ENCODE assay signal across 28 cellular contexts in the genomic region with DNA sequence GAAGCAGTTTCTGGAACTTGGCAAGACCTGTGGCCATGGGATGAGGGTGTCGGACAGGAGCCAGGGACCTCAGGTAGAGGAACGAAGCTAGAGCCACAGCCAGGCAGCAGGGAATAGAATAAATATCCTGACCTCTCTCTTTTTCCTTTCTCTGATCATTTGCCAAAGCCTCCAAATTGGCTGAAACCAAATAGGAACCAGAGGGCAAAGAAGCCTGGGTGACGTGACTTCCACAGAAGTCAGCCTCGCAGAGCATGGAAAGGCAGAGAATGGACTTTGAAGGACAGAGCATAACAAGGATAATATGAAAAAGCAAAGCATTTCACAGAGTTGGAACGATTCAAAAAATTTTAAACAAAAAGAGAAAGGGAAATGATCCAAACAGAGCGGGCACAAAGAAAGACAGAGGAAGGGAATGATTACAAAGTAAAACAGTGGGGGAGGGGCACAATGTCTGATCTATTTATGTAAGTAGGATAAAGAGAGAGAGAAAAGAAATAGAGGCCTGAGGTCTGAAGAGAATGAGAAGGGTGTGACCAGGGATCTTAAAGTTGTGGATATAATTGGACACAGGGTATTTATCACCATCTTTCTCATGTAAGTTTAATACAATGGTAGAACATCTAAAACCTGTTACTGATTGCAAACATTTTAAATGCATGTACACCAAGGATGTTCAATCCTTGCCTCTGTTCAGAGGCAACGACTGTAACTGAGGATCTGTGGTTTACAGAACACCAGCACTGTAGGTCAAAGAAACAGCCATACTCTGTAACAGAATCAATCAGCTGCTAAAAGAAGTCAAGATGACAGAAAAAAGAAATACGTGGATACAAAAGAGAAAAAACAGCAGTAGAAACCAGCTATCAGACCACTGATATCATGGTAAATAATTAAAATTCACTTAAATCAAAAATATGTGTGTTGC. TPM values are rescaled to one million over a fixed set of nuclear protein-coding genes. Genes with fewer than 3 reads are reported as not detected.
DNase-seq lines count a peak whose midpoint lies in the region; ATAC-seq, FAIRE-seq and TF ChIP-seq lines count a peak whose summit lies in the region.
"Had no signal": no experiment of that assay in that cellular context is flagged by ENCODE, and none has a peak within 500 bp of the region (broad histone marks: within the 10 kb centered on the region; RNA-seq: fewer than 3 reads in every experiment).

No MANE protein-coding gene starts in this region.

- no peaks in the 10 kb centered on the region for H3K9me3 Mint-ChIP-seq in activated naive CD4-positive, alpha-beta T cell treated with anti-CD3 and anti-CD28 coated beads, Interleukin-2, amount 50 U/mL, for 24 hours
- no peaks in the 10 kb centered on the region for H3K9me3 Mint-ChIP-seq in activated naive CD4-positive, alpha-beta T cell treated with anti-CD3 and anti-CD28 coated beads for 36 hours
- no peaks in the 10 kb centered on the region for H3K9me3 Mint-ChIP-seq in astrocyte (ENCODE audit: unreplicated experiment)
- H3K9me3 Mint-ChIP-seq in stimulated activated naive CD8-positive, alpha-beta T cell treated with anti-CD3 and anti-CD28 coated beads, Interleukin-15, amount 100 ng/mL, for 72 hours, result no peaks in the 10 kb centered on the region
- H3K9me3 Mint-ChIP-seq: activated naive CD8-positive, alpha-beta T cell treated with anti-CD3 and anti-CD28 coated beads, Interleukin-2, amount 50 U/mL, for 24 hours; CD4-positive, alpha-beta T cell; IgD-negative memory B cell; T-helper 2 cell treated with Interferon-gamma antibody and Interleukin-4, amounts not matched to agents 5 μg/mL and 100 μg/mL, for 36 hours had no signal

- H4K20me1 ChIP-seq in astrocyte (ENCODE audit: insufficient read depth, low read length), result no peaks in the 10 kb centered on the region

- H3K79me2 ChIP-seq in astrocyte (ENCODE audit: insufficient read depth, low read length), result peaks cover 28% of the 10 kb centered on the region

- FAIRE-seq in astrocyte (lab: Jason Lieb, UNC) (no peak), kidney (lab: Jason Lieb, UNC) (no peak)
- FAIRE-seq: D721Med had no signal

- H3K27me3 ChIP-seq in astrocyte (ENCODE audit: insufficient read depth, low read length) (no peaks in the 10 kb centered on the region), skeletal muscle satellite cell (ENCODE audit: control insufficient read depth, insufficient read depth, low read length) (no peaks in the 10 kb centered on the region)
- H3K27me3 ChIP-seq: stomach, tibial artery had no signal

- TF ChIP-seq CTCF in astrocyte (IDR thresholded peaks at IDR 0.05; ENCODE audit: insufficient read depth, low read depth, low read length), result no peak
- TF ChIP-seq CTCF in kidney (IDR thresholded peaks at IDR 0.05; ENCODE audit: borderline replicate concordance, extremely low read depth, insufficient read depth), result no peak

- peak overlapping the region; percentile 79 for H3K27ac Mint-ChIP-seq in activated naive CD4-positive, alpha-beta T cell treated with anti-CD3 and anti-CD28 coated beads, Interleukin-2, amount 50 U/mL, for 24 hours
- H3K27ac Mint-ChIP-seq in activated naive CD4-positive, alpha-beta T cell treated with anti-CD3 and anti-CD28 coated beads for 36 hours, result no peak overlapping the region
- H3K27ac Mint-ChIP-seq in astrocyte (ENCODE audit: unreplicated experiment), result no peak overlapping the region
- no peak overlapping the region for H3K27ac Mint-ChIP-seq in stimulated activated naive CD8-positive, alpha-beta T cell treated with anti-CD3 and anti-CD28 coated beads, Interleukin-15, amount 100 ng/mL, for 72 hours
- H3K27ac Mint-ChIP-seq: activated CD4-positive, alpha-beta T cell treated with anti-CD3 and anti-CD28 coated beads for 36 hours; activated naive CD8-positive, alpha-beta T cell treated with anti-CD3 and anti-CD28 coated beads, Interleukin-2, amount 50 U/mL, for 24 hours; CD4-positive, alpha-beta T cell; IgD-negative memory B cell; T-helper 2 cell treated with Interferon-gamma antibody and Interleukin-4, amounts not matched to agents 5 μg/mL and 100 μg/mL, for 36 hours had no signal

- H3K9ac ChIP-seq in astrocyte (ENCODE audit: low read length) (peak overlapping the region; percentile 30), kidney (ENCODE audit: low read length in 2 of 2) (no peak overlapping the region), skeletal muscle satellite cell (ENCODE audit: low read depth, low read length) (peak overlapping the region; percentile 46)

- H2AFZ ChIP-seq in astrocyte (ENCODE audit: low read depth, low read length), result no peak overlapping the region

- H3K9me3 ChIP-seq in astrocyte (ENCODE audit: insufficient read depth, low read depth, low read length) (no peaks in the 10 kb centered on the region), kidney (ENCODE audit: control insufficient read depth in 1 of 2, low read length in 2 of 2) (no peaks in the 10 kb centered on the region), skeletal muscle satellite cell (replicated peaks; ENCODE audit: low read length) (no peaks in the 10 kb centered on the region)
- H3K9me3 ChIP-seq: psoas muscle, stomach, tibial artery had no signal

- peaks cover 23% of the 10 kb centered on the region for H3K4me1 ChIP-seq in astrocyte (ENCODE audit: insufficient read depth, low read length)
- H3K4me1 ChIP-seq in kidney (ENCODE audit: control insufficient read depth in 1 of 2, insufficient read depth in 1 of 2, low read depth in 1 of 2, low read length in 2 of 2), result no peaks in the 10 kb centered on the region
- H3K4me1 ChIP-seq in skeletal muscle satellite cell (ENCODE audit: control insufficient read depth, insufficient read depth, low read length), result peaks cover 39% of the 10 kb centered on the region

- DNase-seq in activated naive CD4-positive, alpha-beta T cell treated with anti-CD3 and anti-CD28 coated beads for 36 hours, result no peak
- DNase-seq in astrocyte (ENCODE audit: low read depth) (no peak), kidney (peak; percentile 14), NCI-H524 treated with DMSO at 0.1 percent for 48 hours (lab: John Stamatoyannopoulos, UW) (no peak)
- DNase-seq in stimulated activated CD8-positive, alpha-beta memory T cell treated with anti-CD3 and anti-CD28 coated beads, Interleukin-4, amount 100 ng/mL, for 48 hours, result no peak
- no peak for DNase-seq in stimulated activated naive CD8-positive, alpha-beta T cell treated with anti-CD3 and anti-CD28 coated beads, Interleukin-15, amount 100 ng/mL, for 72 hours
- DNase-seq: activated CD4-positive, alpha-beta T cell treated with anti-CD3 and anti-CD28 coated beads for 36 hours; activated gamma-delta T cell; activated naive CD8-positive, alpha-beta T cell treated with anti-CD3 and anti-CD28 coated beads, Interleukin-2, amount 50 U/mL, for 24 hours; activated T-cell treated with anti-CD3 and anti-CD28 coated beads for 4 hours; AML-193; CD4-positive, alpha-beta T cell; effector CD8-positive, alpha-beta T cell; foreskin melanocyte; NCI-H1105; NCI-H187 treated with DMSO at 0.1 percent for 48 hours; NCI-H748 treated with DMSO at 0.1 percent for 48 hours; nucleus accumbens; stomach; tibial artery had no signal

- peak overlapping the region; percentile 34 for H3K4me2 ChIP-seq in astrocyte (ENCODE audit: low read length)
- H3K4me2 ChIP-seq in skeletal muscle satellite cell (ENCODE audit: low read length), result peak overlapping the region; percentile 41

- H3K36me3 ChIP-seq in astrocyte (ENCODE audit: insufficient read depth, low read length), result no peaks in the 10 kb centered on the region
- no peaks in the 10 kb centered on the region for H3K36me3 ChIP-seq in kidney (ENCODE audit: control insufficient read depth in 1 of 2, insufficient read depth in 2 of 2, low read length in 2 of 2)
- H3K36me3 ChIP-seq in skeletal muscle satellite cell (ENCODE audit: insufficient read depth, low read length), result no peaks in the 10 kb centered on the region
- H3K36me3 ChIP-seq: stomach, tibial artery had no signal

- no peaks in the 10 kb centered on the region for H3K36me3 Mint-ChIP-seq in activated naive CD4-positive, alpha-beta T cell treated with anti-CD3 and anti-CD28 coated beads, Interleukin-2, amount 50 U/mL, for 24 hours
- peaks cover 3% of the 10 kb centered on the region for H3K36me3 Mint-ChIP-seq in activated naive CD4-positive, alpha-beta T cell treated with anti-CD3 and anti-CD28 coated beads for 36 hours (ENCODE audit: low read depth)
- H3K36me3 Mint-ChIP-seq in astrocyte (ENCODE audit: low read depth, unreplicated experiment), result no peaks in the 10 kb centered on the region
- H3K36me3 Mint-ChIP-seq: IgD-negative memory B cell had no signal

- peak overlapping the region; percentile 2 for H3K4me3 ChIP-seq in astrocyte (ENCODE audit: insufficient read depth, low read depth, low read length)
- no peak overlapping the region for H3K4me3 ChIP-seq in kidney (ENCODE audit: low read length in 2 of 2)
- H3K4me3 ChIP-seq in skeletal muscle satellite cell (ENCODE audit: low read length), result peak overlapping the region; percentile 36
- H3K4me3 ChIP-seq: psoas muscle, skin epidermis, stomach, tibial artery had no signal

- H3K4me1 Mint-ChIP-seq in activated naive CD4-positive, alpha-beta T cell treated with anti-CD3 and anti-CD28 coated beads, Interleukin-2, amount 50 U/mL, for 24 hours, result peaks cover 16% of the 10 kb centered on the region
- H3K4me1 Mint-ChIP-seq in activated naive CD4-positive, alpha-beta T cell treated with anti-CD3 and anti-CD28 coated beads for 36 hours (ENCODE audit: low read depth), result peaks cover 12% of the 10 kb centered on the region
- H3K4me1 Mint-ChIP-seq in astrocyte (ENCODE audit: low read depth, unreplicated experiment), result peaks cover 20% of the 10 kb centered on the region
- H3K4me1 Mint-ChIP-seq in stimulated activated naive CD8-positive, alpha-beta T cell treated with anti-CD3 and anti-CD28 coated beads, Interleukin-15, amount 100 ng/mL, for 72 hours, result peaks cover 16% of the 10 kb centered on the region

- no peaks in the 10 kb centered on the region for H3K27me3 Mint-ChIP-seq in activated naive CD4-positive, alpha-beta T cell treated with anti-CD3 and anti-CD28 coated beads, Interleukin-2, amount 50 U/mL, for 24 hours
- no peaks in the 10 kb centered on the region for H3K27me3 Mint-ChIP-seq in activated naive CD4-positive, alpha-beta T cell treated with anti-CD3 and anti-CD28 coated beads for 36 hours (ENCODE audit: low read depth)
- H3K27me3 Mint-ChIP-seq in astrocyte (ENCODE audit: low read depth, unreplicated experiment), result no peaks in the 10 kb centered on the region
- no peaks in the 10 kb centered on the region for H3K27me3 Mint-ChIP-seq in stimulated activated naive CD8-positive, alpha-beta T cell treated with anti-CD3 and anti-CD28 coated beads, Interleukin-15, amount 100 ng/mL, for 72 hours
- H3K27me3 Mint-ChIP-seq: activated CD4-positive, alpha-beta T cell treated with anti-CD3 and anti-CD28 coated beads for 36 hours; CD4-positive, alpha-beta T cell; IgD-negative memory B cell had no signal

- intact Hi-C loops in activated naive CD4-positive, alpha-beta T cell treated with anti-CD3 and anti-CD28 coated beads for 36 hours (cut with micrococcal nuclease), result loop anchor here (5.0 kb wide), 1 partner anchor 327 kb away; no protein-coding TSS in a partner anchor
- intact Hi-C loops in kidney (cut with DNase I), result no loop called here

- no peak for ATAC-seq in stimulated activated naive CD8-positive, alpha-beta T cell treated with anti-CD3 and anti-CD28 coated beads, Interleukin-15, amount 100 ng/mL, for 72 hours
- ATAC-seq: activated CD4-positive, alpha-beta T cell treated with anti-CD3 and anti-CD28 coated beads for 36 hours; activated naive CD8-positive, alpha-beta T cell treated with anti-CD3 and anti-CD28 coated beads, Interleukin-2, amount 50 U/mL, for 24 hours; SK-N-SH treated with all-trans-retinoic acid at 6 μM for 48 hours had no signal

- H3K4me3 Mint-ChIP-seq in activated naive CD4-positive, alpha-beta T cell treated with anti-CD3 and anti-CD28 coated beads, Interleukin-2, amount 50 U/mL, for 24 hours, result no peak overlapping the region
- H3K4me3 Mint-ChIP-seq in activated naive CD4-positive, alpha-beta T cell treated with anti-CD3 and anti-CD28 coated beads for 36 hours, result no peak overlapping the region
- H3K4me3 Mint-ChIP-seq in astrocyte (ENCODE audit: unreplicated experiment), result no peak overlapping the region
- H3K4me3 Mint-ChIP-seq in stimulated activated naive CD8-positive, alpha-beta T cell treated with anti-CD3 and anti-CD28 coated beads, Interleukin-15, amount 100 ng/mL, for 72 hours, result no peak overlapping the region
- H3K4me3 Mint-ChIP-seq: activated CD4-positive, alpha-beta T cell treated with anti-CD3 and anti-CD28 coated beads for 36 hours; activated naive CD8-positive, alpha-beta T cell treated with anti-CD3 and anti-CD28 coated beads, Interleukin-2, amount 50 U/mL, for 24 hours; CD4-positive, alpha-beta T cell; T-helper 2 cell treated with Interferon-gamma antibody and Interleukin-4, amounts not matched to agents 5 μg/mL and 100 μg/mL, for 36 hours had no signal

- CTCF ChIA-PET in activated naive CD4-positive, alpha-beta T cell treated with anti-CD3 and anti-CD28 coated beads for 36 hours (lab: Charles Lee), result interaction anchor here (1.0 kb wide), 1 partner anchor 283 kb away, joined by 3 read pairs; the partner anchor contains the start of gene ZNF438

- H3K27ac ChIP-seq in astrocyte (ENCODE audit: low read depth, low read length), result peak overlapping the region; percentile 62
- H3K27ac ChIP-seq in kidney (ENCODE audit: low read depth in 2 of 2, low read length in 2 of 2), result no peak overlapping the region
- H3K27ac ChIP-seq: stomach, tibial artery had no signal

RNA-seq across cellular contexts. Expression of gene ZEB1, which starts 4.5 kb away (rescaled TPM):
- 10 to 100 TPM; 24.8 to 29.1 TPM for total RNA-seq in activated naive CD4-positive, alpha-beta T cell treated with anti-CD3 and anti-CD28 coated beads for 36 hours
- total RNA-seq in astrocyte (37.2 and 42.3 TPM in 2 replicates), kidney (43.0 TPM)
- 5.5 TPM for polyA plus RNA-seq in kidney (ENCODE audit: insufficient read depth, low read depth, low replicate concordance)
- 58.8 and 80.6 TPM in 2 replicates for total RNA-seq in skeletal muscle satellite cell (2012; rRNA removed)

Comparison
In these comparisons a context has a peak if more than half of its experiments do, and no peak if none do; other contexts are left out.
1. H3K4me3 ChIP-seq: peak in astrocyte (single experiment) and skeletal muscle satellite cell (single experiment); none in kidney (0 of 2).
2. H3K9ac ChIP-seq: peak in astrocyte (single experiment) and skeletal muscle satellite cell (single experiment); none in kidney (0 of 2).